In genomic region chrX:51802917-51803688, GRCh38 we compare ENCODE assay signal across 8 cellular contexts. TPM values are rescaled to one million over a fixed set of nuclear protein-coding genes. Genes with fewer than 3 reads are reported as not detected.
A peak's percentile ranks its signal among the peaks of the same experiment; 100 is the strongest.
DNase-seq lines count a peak whose midpoint lies in the region; ATAC-seq and TF ChIP-seq lines count a peak whose summit lies in the region.

No MANE protein-coding gene starts in this region.

- H3K36me3 Mint-ChIP-seq in CD8-positive, alpha-beta memory T cell: peaks cover 0 to 18% (median 4%) of the 10 kb centered on the region in 3 donors

- H3K4me1 Mint-ChIP-seq in CD8-positive, alpha-beta memory T cell: peaks cover 26 to 43% (median 38%) of the 10 kb centered on the region in 3 donors

- TF ChIP-seq POLR2A in Peyer's patch (IDR thresholded peaks at IDR 0.05): no peak
- no peak for TF ChIP-seq POLR2A in thyroid gland (IDR thresholded peaks at IDR 0.05)

- H3K27me3 Mint-ChIP-seq in CD8-positive, alpha-beta memory T cell: peaks cover 0 to 2% of the 10 kb centered on the region in 2 donors

- no peaks in the 10 kb centered on the region for H3K9me3 ChIP-seq in CD8-positive, alpha-beta memory T cell (ENCODE audit: low read length)
- H3K9me3 ChIP-seq in Peyer's patch: no peaks in the 10 kb centered on the region
- no peaks in the 10 kb centered on the region for H3K9me3 ChIP-seq in thyroid gland

- peak overlapping the region; percentile 80 for H3K4me3 ChIP-seq in CD8-positive, alpha-beta memory T cell (ENCODE audit: low read length)
- peak overlapping the region; percentile 43 to 70 (median 49) for H3K4me3 ChIP-seq in Peyer's patch
- H3K4me3 ChIP-seq in thyroid gland (replicated peaks in 1 of 3): peak overlapping the region in 2 of 3 donors; percentile 27 to 58

- no peaks in the 10 kb centered on the region for H3K9me3 Mint-ChIP-seq in CD8-positive, alpha-beta memory T cell

- H3K4me3 Mint-ChIP-seq in CD8-positive, alpha-beta memory T cell: peak overlapping the region; percentile 94 to 99 (median 96)

- no peaks in the 10 kb centered on the region for H3K36me3 ChIP-seq in CD8-positive, alpha-beta memory T cell (ENCODE audit: insufficient read depth, low read length)
- no peaks in the 10 kb centered on the region for H3K36me3 ChIP-seq in Peyer's patch
- H3K36me3 ChIP-seq in thyroid gland: no peaks in the 10 kb centered on the region

- intact Hi-C loops in thyroid gland (cut with DNase I): no loop called here

- no peaks in the 10 kb centered on the region for H3K27me3 ChIP-seq in CD8-positive, alpha-beta memory T cell (ENCODE audit: insufficient read depth, low read length, poor library complexity, severe bottlenecking)
- H3K27me3 ChIP-seq in Peyer's patch (no peaks in the 10 kb centered on the region), thyroid gland (no peaks in the 10 kb centered on the region)

- H3K27ac ChIP-seq in CD8-positive, alpha-beta memory T cell (ENCODE audit: low read depth, low read length): peak overlapping the region; percentile 79
- H3K27ac ChIP-seq in Peyer's patch: peak overlapping the region; percentile 67 to 72 (median 71)
- H3K27ac ChIP-seq in thyroid gland: peak overlapping the region in 1 of 3 donors; percentile 50

- TF ChIP-seq CTCF in Peyer's patch (IDR thresholded peaks at IDR 0.05): peak in 4 of 6 experiments; percentile 20 to 39 (median 20)
- TF ChIP-seq CTCF in thyroid gland (IDR thresholded peaks at IDR 0.05): peak in 1 of 6 experiments; percentile 25

- POLR2A ChIA-PET in CD8-positive, alpha-beta memory T cell (lab: Charles Lee): no interaction called here

- CTCF ChIA-PET in CD8-positive, alpha-beta memory T cell (lab: Charles Lee): no interaction called here

- ATAC-seq in GM19455 (IDR thresholded peaks at IDR 0.05; ENCODE audit: unreplicated experiment): peak; percentile 94

- DNase-seq in CD8-positive, alpha-beta memory T cell: peak; percentile 24 to 74 (median 69)
- DNase-seq in HS-27A (ENCODE audit: low read depth) (peak; percentile 3), Peyer's patch (peak; percentile 54 to 80 (median 65)), germinal center (ENCODE audit: low spot score) (peak; percentile 32), occipital lobe (lab: John Stamatoyannopoulos, UW) (peak; percentile 38), thyroid gland (peak; percentile 40 to 48)
- peak; percentile 77 for DNase-seq in activated effector memory CD4-positive, alpha-beta T cell treated with anti-CD3 and anti-CD28 coated beads, Interleukin-2, amount 50 U/mL, for 16 hours

- 1 to 3% methylated on average over 18 to 26 of the region's 26 CpGs for WGBS in thyroid gland, 2 donors

- H3K4me1 ChIP-seq in CD8-positive, alpha-beta memory T cell (ENCODE audit: insufficient read depth, low read length): peaks cover 8% of the 10 kb centered on the region
- H3K4me1 ChIP-seq in Peyer's patch: no peaks in the 10 kb centered on the region
- H3K4me1 ChIP-seq in thyroid gland: no peaks in the 10 kb centered on the region

- peak overlapping the region; percentile 82 to 98 (median 96) for H3K27ac Mint-ChIP-seq in CD8-positive, alpha-beta memory T cell

RNA-seq across cellular contexts. Expression of gene GSPT2, which starts 59.9 kb away (rescaled TPM):
- 10 to 100 TPM; 10.5 to 11.3 TPM for total RNA-seq in CD8-positive, alpha-beta memory T cell
- 5.9 TPM for polyA plus RNA-seq in CD8-positive, alpha-beta memory T cell
- total RNA-seq in Peyer's patch: 1 to 10 TPM; 1.0 to 5.0 (median 1.8) TPM
- total RNA-seq in occipital lobe: 15.8 TPM
- 1 to 10 TPM; 4.8 to 7.9 (median 7.6) TPM for total RNA-seq in thyroid gland

Comparison
In these comparisons a context has a peak if more than half of its experiments do, and no peak if none do; other contexts are left out.
1. DNase-seq: peak in every context shown above with its lines; median percentile 77 in activated effector memory CD4-positive, alpha-beta T cell treated with anti-CD3 and anti-CD28 coated beads, Interleukin-2, amount 50 U/mL, for 16 hours; 69 in CD8-positive, alpha-beta memory T cell; 65 in Peyer's patch; 44 in thyroid gland; 38 in occipital lobe; 32 in germinal center; 3 in HS-27A.